ENCODE assay signal across 17 cellular contexts in the genomic region with DNA sequence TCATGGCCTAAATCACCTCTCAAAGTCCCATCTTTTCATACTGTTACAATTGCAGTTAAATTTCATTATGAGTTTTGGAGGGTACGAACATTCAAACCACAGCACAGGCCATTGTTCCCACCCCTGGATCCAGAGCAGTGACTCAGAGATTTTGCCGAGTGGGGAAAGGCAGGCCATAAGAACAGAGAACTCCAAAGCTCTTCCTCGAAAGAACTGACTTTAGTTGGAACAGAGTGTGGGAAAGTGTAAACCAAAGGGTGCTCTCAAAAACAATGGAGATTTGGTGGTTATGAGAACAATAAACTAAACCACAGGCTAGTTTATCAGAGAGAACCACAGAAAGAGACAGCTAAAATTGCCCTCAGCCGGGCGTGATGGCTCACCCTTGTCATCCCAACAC. TPM values are rescaled to one million over a fixed set of nuclear protein-coding genes. Genes with fewer than 3 reads are reported as not detected.
DNase-seq lines count a peak whose midpoint lies in the region; ATAC-seq and TF ChIP-seq lines count a peak whose summit lies in the region.
"Had no signal": no experiment of that assay in that cellular context is flagged by ENCODE, and none has a peak within 500 bp of the region (broad histone marks: within the 10 kb centered on the region; RNA-seq: fewer than 3 reads in every experiment).

No MANE protein-coding gene starts in this region.

- TF ChIP-seq CTCF in RWPE2 (IDR thresholded peaks at IDR 0.05; ENCODE audit: poor library complexity, severe bottlenecking) (no peak), fibroblast of the aortic adventitia (IDR thresholded peaks at IDR 0.05; ENCODE audit: insufficient read depth, low read length) (no peak)

- H3K9me3 Mint-ChIP-seq in activated T-helper 2 cell treated with anti-CD3 and anti-CD28 coated beads, Interferon-gamma antibody, Interleukin-2, Interleukin-4, amounts not matched to agents 10 μg/mL and 5 μg/mL and 100 μg/mL, durations not matched to agents 14 hours and 24 hours and 36 hours: no peaks in the 10 kb centered on the region

- no peak overlapping the region for H3K27ac Mint-ChIP-seq in activated T-helper 2 cell treated with anti-CD3 and anti-CD28 coated beads, Interferon-gamma antibody, Interleukin-2, Interleukin-4, amounts not matched to agents 10 μg/mL and 5 μg/mL and 100 μg/mL, durations not matched to agents 14 hours and 24 hours and 36 hours
- H3K27ac Mint-ChIP-seq: CD14-positive monocyte had no signal

- H3K36me3 Mint-ChIP-seq in activated T-helper 2 cell treated with anti-CD3 and anti-CD28 coated beads, Interferon-gamma antibody, Interleukin-2, Interleukin-4, amounts not matched to agents 10 μg/mL and 5 μg/mL and 100 μg/mL, durations not matched to agents 14 hours and 24 hours and 36 hours (ENCODE audit: low read depth): no peaks in the 10 kb centered on the region
- H3K36me3 Mint-ChIP-seq: CD14-positive monocyte had no signal

- no peaks in the 10 kb centered on the region for H3K4me1 Mint-ChIP-seq in activated T-helper 2 cell treated with anti-CD3 and anti-CD28 coated beads, Interferon-gamma antibody, Interleukin-2, Interleukin-4, amounts not matched to agents 10 μg/mL and 5 μg/mL and 100 μg/mL, durations not matched to agents 14 hours and 24 hours and 36 hours (ENCODE audit: low read depth)

- DNase-seq in RWPE2 (ENCODE audit: low spot score) (no peak), astrocyte of the hippocampus (ENCODE audit: low read depth, low spot score) (peak; percentile 59), fibroblast of the aortic adventitia (ENCODE audit: low read depth) (peak; percentile 37), renal cortical epithelial cell (ENCODE audit: low read depth) (peak; percentile 85), NCI-H2029 (lab: John Stamatoyannopoulos, UW) (no peak)
- no peak for DNase-seq in activated T-helper 2 cell treated with anti-CD3 and anti-CD28 coated beads, Interferon-gamma antibody, Interleukin-2, Interleukin-4, amounts not matched to agents 10 μg/mL and 5 μg/mL and 100 μg/mL, durations not matched to agents 14 hours and 24 hours and 36 hours (ENCODE audit: low spot score)
- DNase-seq: ACHN, AML-193, COR-L47, DMS153, NCI-H345, NCI-H526, Right ventricle myocardium superior had no signal

- ATAC-seq in RWPE2 (ENCODE audit: low read depth) (no peak), GM19452 (IDR thresholded peaks at IDR 0.05; ENCODE audit: unreplicated experiment) (no peak)
- ATAC-seq: Panc1 had no signal

- intact Hi-C loops in activated T-helper 2 cell treated with anti-CD3 and anti-CD28 coated beads, Interferon-gamma antibody, Interleukin-2, Interleukin-4, amounts not matched to agents 10 μg/mL and 5 μg/mL and 100 μg/mL, durations not matched to agents 14 hours and 24 hours and 36 hours (cut with micrococcal nuclease): no loop called here

- no peak overlapping the region for H3K4me3 Mint-ChIP-seq in activated T-helper 2 cell treated with anti-CD3 and anti-CD28 coated beads, Interferon-gamma antibody, Interleukin-2, Interleukin-4, amounts not matched to agents 10 μg/mL and 5 μg/mL and 100 μg/mL, durations not matched to agents 14 hours and 24 hours and 36 hours (ENCODE audit: low read depth)
- H3K4me3 Mint-ChIP-seq: CD14-positive monocyte had no signal

- no peaks in the 10 kb centered on the region for H3K9me3 ChIP-seq in RWPE2 (ENCODE audit: severe bottlenecking)

- no peaks in the 10 kb centered on the region for H3K27me3 ChIP-seq in RWPE2 (ENCODE audit: insufficient read depth, poor library complexity, severe bottlenecking)

- H3K4me1 ChIP-seq in RWPE2 (ENCODE audit: insufficient read depth, poor library complexity, severe bottlenecking): peaks cover 17% of the 10 kb centered on the region

- H3K4me3 ChIP-seq in RWPE2 (ENCODE audit: severe bottlenecking): no peak overlapping the region
- no peak overlapping the region for H3K4me3 ChIP-seq in fibroblast of the aortic adventitia (ENCODE audit: low read depth, low read length)

- H3K27ac ChIP-seq in RWPE2 (ENCODE audit: poor library complexity, severe bottlenecking): peak overlapping the region; percentile 55

- peaks cover 10% of the 10 kb centered on the region for H3K36me3 ChIP-seq in RWPE2 (ENCODE audit: low read depth)

- H3K27me3 Mint-ChIP-seq in activated T-helper 2 cell treated with anti-CD3 and anti-CD28 coated beads, Interferon-gamma antibody, Interleukin-2, Interleukin-4, amounts not matched to agents 10 μg/mL and 5 μg/mL and 100 μg/mL, durations not matched to agents 14 hours and 24 hours and 36 hours (ENCODE audit: low read depth): peaks cover 6% of the 10 kb centered on the region

RNA-seq across cellular contexts. Expression of a gene that starts 19.4 kb away (rescaled TPM):
- total RNA-seq in fibroblast of the aortic adventitia (ENCODE audit: low replicate concordance) (24.4 and 37.0 TPM in 2 replicates), renal cortical epithelial cell (16.0 and 27.6 TPM in 2 replicates)
- 22.5 TPM in 2 replicates for total RNA-seq in activated T-helper 2 cell treated with anti-CD3 and anti-CD28 coated beads, Interferon-gamma antibody, Interleukin-2, Interleukin-4, amounts not matched to agents 10 μg/mL and 5 μg/mL and 100 μg/mL, durations not matched to agents 14 hours and 24 hours and 36 hours

RNA-seq across cellular contexts. Expression of a gene that starts 32.0 kb away (rescaled TPM):
- total RNA-seq in fibroblast of the aortic adventitia (ENCODE audit: low replicate concordance) (6.3 and 6.4 TPM in 2 replicates), renal cortical epithelial cell (4.9 and 5.0 TPM in 2 replicates)
- total RNA-seq in activated T-helper 2 cell treated with anti-CD3 and anti-CD28 coated beads, Interferon-gamma antibody, Interleukin-2, Interleukin-4, amounts not matched to agents 10 μg/mL and 5 μg/mL and 100 μg/mL, durations not matched to agents 14 hours and 24 hours and 36 hours: 16.6 and 17.8 TPM in 2 replicates

RNA-seq across cellular contexts. Expression of a gene that starts 53.2 kb away (rescaled TPM):
- total RNA-seq in fibroblast of the aortic adventitia (ENCODE audit: low replicate concordance): not detected in 2 replicates
- not detected in 2 replicates for total RNA-seq in renal cortical epithelial cell
- not detected in 2 replicates for total RNA-seq in activated T-helper 2 cell treated with anti-CD3 and anti-CD28 coated beads, Interferon-gamma antibody, Interleukin-2, Interleukin-4, amounts not matched to agents 10 μg/mL and 5 μg/mL and 100 μg/mL, durations not matched to agents 14 hours and 24 hours and 36 hours
- total RNA-seq: H1, Right ventricle myocardium superior had no signal

RNA-seq across cellular contexts. Expression of a gene that starts 54.2 kb away (rescaled TPM):
- total RNA-seq in fibroblast of the aortic adventitia (ENCODE audit: low replicate concordance) (2.3 and 10.8 TPM in 2 replicates), renal cortical epithelial cell (21.9 and 30.0 TPM in 2 replicates)
- not detected in 2 replicates for total RNA-seq in activated T-helper 2 cell treated with anti-CD3 and anti-CD28 coated beads, Interferon-gamma antibody, Interleukin-2, Interleukin-4, amounts not matched to agents 10 μg/mL and 5 μg/mL and 100 μg/mL, durations not matched to agents 14 hours and 24 hours and 36 hours

Comparison
In these comparisons a context has a peak if more than half of its experiments do, and no peak if none do; other contexts are left out.
1. DNase-seq: peak in astrocyte of the hippocampus (single experiment), fibroblast of the aortic adventitia (single experiment) and renal cortical epithelial cell (single experiment); none in RWPE2 (single experiment), activated T-helper 2 cell treated with anti-CD3 and anti-CD28 coated beads, Interferon-gamma antibody, Interleukin-2, Interleukin-4, amounts not matched to agents 10 μg/mL and 5 μg/mL and 100 μg/mL, durations not matched to agents 14 hours and 24 hours and 36 hours (single experiment) and NCI-H2029 (single experiment).